11 cellular contexts compared by ENCODE assay signal in the genomic region with DNA sequence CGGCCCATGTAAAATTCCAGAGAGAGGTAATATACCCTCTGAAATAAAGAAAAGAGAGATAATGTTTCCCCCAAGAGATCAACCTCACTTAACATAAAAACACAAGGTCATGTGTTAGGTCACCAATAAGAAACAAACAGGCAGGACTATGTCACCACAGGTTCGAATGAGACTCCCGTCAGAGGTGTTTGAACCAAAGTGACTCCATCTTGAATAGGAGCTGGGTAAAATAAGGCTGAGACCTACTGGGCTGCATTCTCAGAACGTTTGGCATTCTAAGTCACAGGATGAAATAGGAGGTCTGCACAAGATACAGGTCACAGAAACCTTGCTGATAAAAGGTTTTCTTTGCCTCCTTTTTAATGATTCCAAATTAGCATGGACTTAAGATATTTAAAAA.
"Had no signal": no experiment of that assay in that cellular context is flagged by ENCODE, and none has a peak within 500 bp of the region (broad histone marks: within the 10 kb centered on the region; RNA-seq: fewer than 3 reads in every experiment).

No MANE protein-coding gene starts in this region.

- H3K36me3 ChIP-seq: uterus had no signal

- ATAC-seq: activated CD4-positive, CD25-positive, alpha-beta regulatory T cell treated with anti-CD3 and anti-CD28 coated beads, Interleukin-2, amount 50 U/mL, for 24 hours; natural killer cell treated with Interleukin-12 subunit alpha and Interleukin-12 subunit beta and Interleukin-15 and Interleukin-18, amount 100 ng/mL, for 72 hours had no signal

- H3K4me3 Mint-ChIP-seq: natural killer cell treated with Interleukin-12 subunit alpha and Interleukin-12 subunit beta and Interleukin-15 and Interleukin-18, amount 100 ng/mL, for 72 hours; stimulated activated naive CD8-positive, alpha-beta T cell treated with anti-CD3 and anti-CD28 coated beads, Interleukin-15, Interleukin-2, amounts not matched to agents 100 ng/mL and 50 ng/mL, for 24 hours had no signal

- H3K4me1 ChIP-seq: sigmoid colon, uterus had no signal

- H3K4me3 ChIP-seq: adrenal gland, sigmoid colon, thoracic aorta, uterus had no signal

- H3K27ac Mint-ChIP-seq: natural killer cell treated with Interleukin-12 subunit alpha and Interleukin-12 subunit beta and Interleukin-15 and Interleukin-18, amount 100 ng/mL, for 72 hours; stimulated activated naive CD8-positive, alpha-beta T cell treated with anti-CD3 and anti-CD28 coated beads, Interleukin-15, Interleukin-2, amounts not matched to agents 100 ng/mL and 50 ng/mL, for 24 hours had no signal

- H3K27ac ChIP-seq: sigmoid colon, thoracic aorta, uterus had no signal

- H3K36me3 Mint-ChIP-seq: natural killer cell treated with Interleukin-12 subunit alpha and Interleukin-12 subunit beta and Interleukin-15 and Interleukin-18, amount 100 ng/mL, for 72 hours had no signal

- DNase-seq: activated naive CD4-positive, alpha-beta T cell treated with anti-CD3 and anti-CD28 coated beads, Interleukin-2, amount 50 U/mL, for 16 hours; adrenal gland; cortex of kidney; effector memory CD4-positive, alpha-beta T cell; sigmoid colon; stimulated activated CD4-positive, alpha-beta T cell treated with anti-CD3 and anti-CD28 coated beads, Interleukin-2, amount 100 ng/mL, for 48 hours; uterus had no signal

- H3K9me3 ChIP-seq: adrenal gland, sigmoid colon, thoracic aorta, uterus had no signal

- H3K27me3 ChIP-seq: adrenal gland, sigmoid colon, uterus had no signal

- H3K9me3 Mint-ChIP-seq: natural killer cell treated with Interleukin-12 subunit alpha and Interleukin-12 subunit beta and Interleukin-15 and Interleukin-18, amount 100 ng/mL, for 72 hours; stimulated activated naive CD8-positive, alpha-beta T cell treated with anti-CD3 and anti-CD28 coated beads, Interleukin-15, Interleukin-2, amounts not matched to agents 100 ng/mL and 50 ng/mL, for 24 hours had no signal
